Comparison of ENCODE assay signal across 24 cellular contexts in genomic region chr9:83435301-83435700, GRCh38.
"Had no signal": no experiment of that assay in that cellular context is flagged by ENCODE, and none has a peak within 500 bp of the region (broad histone marks: within the 10 kb centered on the region; RNA-seq: fewer than 3 reads in every experiment).

No MANE protein-coding gene starts in this region.

- H3K9me3 ChIP-seq: left ventricle myocardium inferior, lower lobe of right lung, right lobe of liver, suprapubic skin, transverse colon, vagina had no signal

- H3K27ac Mint-ChIP-seq: immature natural killer cell; natural killer cell; stimulated activated naive CD8-positive, alpha-beta T cell treated with anti-CD3 and anti-CD28 coated beads, Interleukin-15, amount 100 ng/mL, for 72 hours had no signal

- H3K4me3 Mint-ChIP-seq: immature natural killer cell; natural killer cell; neural crest cell; stimulated activated naive CD8-positive, alpha-beta T cell treated with anti-CD3 and anti-CD28 coated beads, Interleukin-15, amount 100 ng/mL, for 72 hours had no signal

- H3K36me3 ChIP-seq: left ventricle myocardium inferior, lower lobe of right lung, right lobe of liver, suprapubic skin, transverse colon, vagina had no signal

- H3K9me3 Mint-ChIP-seq: immature natural killer cell, natural killer cell had no signal

- H3K36me3 Mint-ChIP-seq: natural killer cell had no signal

- ATAC-seq: left colon; lower lobe of right lung; natural killer cell; right lobe of liver; stimulated activated naive CD8-positive, alpha-beta T cell treated with anti-CD3 and anti-CD28 coated beads, Interleukin-15, amount 100 ng/mL, for 72 hours had no signal

- DNase-seq: effector CD4-positive, alpha-beta T cell; hypothalamus; immature natural killer cell; islet precursor cell; kidney glomerular epithelial cell; left colon; left ventricle myocardium inferior; lower lobe of right lung; natural killer cell; right lobe of liver; stimulated activated CD4-positive, alpha-beta T cell treated with anti-CD3 and anti-CD28 coated beads, Interleukin-12 subunit alpha, Interleukin-12 subunit beta, amount 100 ng/mL, for 4 hours; stimulated activated CD4-positive, alpha-beta T cell treated with anti-CD3 and anti-CD28 coated beads, Interleukin-1b, Interleukin-23, amount 100 ng/mL, for 48 hours; stimulated activated CD4-positive, alpha-beta T cell treated with anti-CD3 and anti-CD28 coated beads, Interleukin-4, amount 100 ng/mL, for 1 hour; stimulated activated CD8-positive, alpha-beta memory T cell treated with anti-CD3 and anti-CD28 coated beads, Interleukin-4, amount 100 ng/mL, for 48 hours; stimulated activated naive CD4-positive, alpha-beta T cell; stimulated activated naive CD8-positive, alpha-beta T cell treated with anti-CD3 and anti-CD28 coated beads, Interleukin-15, amount 100 ng/mL, for 72 hours; transverse colon had no signal

- H3K27me3 Mint-ChIP-seq: progenitor cell of endocrine pancreas; stimulated activated naive CD8-positive, alpha-beta T cell treated with anti-CD3 and anti-CD28 coated beads, Interleukin-15, amount 100 ng/mL, for 72 hours had no signal

- H3K27ac ChIP-seq: coronary artery, left ventricle myocardium inferior, lower lobe of right lung, parathyroid adenoma, right lobe of liver, suprapubic skin, vagina had no signal

- H3K4me3 ChIP-seq: coronary artery, left ventricle myocardium inferior, lower lobe of right lung, right lobe of liver, smooth muscle cell, suprapubic skin, transverse colon, vagina had no signal

- H3K4me1 Mint-ChIP-seq: immature natural killer cell; natural killer cell; stimulated activated naive CD8-positive, alpha-beta T cell treated with anti-CD3 and anti-CD28 coated beads, Interleukin-15, amount 100 ng/mL, for 72 hours had no signal

- H3K27me3 ChIP-seq: right lobe of liver, suprapubic skin, transverse colon, vagina had no signal
